Comparison of ENCODE assay signal across 8 cellular contexts in the genomic region with DNA sequence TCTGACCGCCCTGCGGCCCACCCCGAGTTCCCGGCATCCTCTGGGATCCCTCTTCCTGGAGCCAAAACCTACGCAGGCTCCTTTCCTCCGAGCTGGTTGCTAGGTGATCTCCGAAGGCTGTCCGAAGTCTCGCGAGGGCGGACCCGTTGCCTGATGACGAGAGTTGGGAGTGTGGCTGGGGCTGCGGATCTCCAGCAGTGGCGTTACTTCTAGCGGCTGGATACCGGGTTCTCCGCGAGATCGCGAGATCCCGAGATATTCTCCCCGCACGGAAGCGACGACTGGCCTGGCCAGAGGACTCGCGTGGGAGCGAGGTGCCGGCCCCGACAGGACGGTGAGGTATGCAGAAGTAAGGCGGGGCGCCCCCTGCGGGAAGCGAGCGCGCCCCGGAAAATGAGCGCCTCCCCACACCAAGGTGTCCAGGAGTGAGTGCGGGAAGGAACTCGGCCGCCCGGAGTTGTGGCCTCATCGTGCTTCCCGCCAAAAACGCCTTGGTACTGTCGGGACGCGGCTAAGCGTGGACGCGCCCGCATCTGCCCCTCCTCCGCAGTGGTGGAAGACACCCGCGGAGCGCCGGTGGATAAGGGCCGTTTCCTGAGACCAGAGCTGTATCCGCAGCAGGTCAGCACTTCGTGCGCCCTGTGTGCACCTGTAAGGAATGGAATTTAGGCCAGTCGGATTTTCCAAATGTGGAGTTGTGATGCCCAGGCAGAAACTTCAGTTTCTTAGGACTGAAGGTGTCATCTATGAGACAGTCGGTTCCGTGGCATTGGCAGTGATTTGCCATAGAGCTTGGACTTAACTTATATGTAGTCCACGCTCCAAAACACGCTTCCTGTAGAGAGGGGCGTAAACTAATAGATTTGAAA. TPM values are rescaled to one million over a fixed set of nuclear protein-coding genes. Genes with fewer than 3 reads are reported as not detected.
DNase-seq lines count a peak whose midpoint lies in the region; ATAC-seq and TF ChIP-seq lines count a peak whose summit lies in the region.

TSS of gene AGBL3 (plus strand) at position 146 of the 869 bp plus-strand sequence. CDS start 1,426 bp downstream, outside the sequence.

- no peaks in the 10 kb centered on the region for H3K27me3 Mint-ChIP-seq in naive B cell
- no peaks in the 10 kb centered on the region for H3K27me3 Mint-ChIP-seq in stimulated activated memory B cell treated with anti-CD40 and anti-IgM and Interleukin-4, amounts not matched to agents 10 μg/mL and 1 μg/mL and 100 μg/mL, for 72 hours

- peak; percentile 91 for DNase-seq in DMS79 treated with DMSO at 0.1 percent for 48 hours (lab: John Stamatoyannopoulos, UW)
- peak; percentile 42 for DNase-seq in KG1 (lab: John Stamatoyannopoulos, UW)
- peak; percentile 73 for DNase-seq in activated T-helper 1 cell treated with Interleukin-2 at 50 U/mL for 16 hours (ENCODE audit: low read depth)
- DNase-seq in fibroblast of gingiva (ENCODE audit: low read depth) = peak; percentile 96
- DNase-seq in naive B cell = peak; percentile 86

- peaks cover 0 to 5% of the 10 kb centered on the region in 2 donors for H3K36me3 Mint-ChIP-seq in naive B cell
- peaks cover 8% of the 10 kb centered on the region for H3K36me3 Mint-ChIP-seq in stimulated activated memory B cell treated with anti-CD40 and anti-IgM and Interleukin-4, amounts not matched to agents 10 μg/mL and 1 μg/mL and 100 μg/mL, for 72 hours

- peaks cover 8 to 33% (median 24%) of the 10 kb centered on the region in 3 donors for H3K4me1 Mint-ChIP-seq in naive B cell
- H3K4me1 Mint-ChIP-seq in stimulated activated memory B cell treated with anti-CD40 and anti-IgM and Interleukin-4, amounts not matched to agents 10 μg/mL and 1 μg/mL and 100 μg/mL, for 72 hours = peaks cover 27% of the 10 kb centered on the region

- peak; percentile 95 for ATAC-seq in GM21723 (IDR thresholded peaks at IDR 0.05; ENCODE audit: unreplicated experiment)
- peak; percentile 90 to 91 for ATAC-seq in naive B cell (ENCODE audit: low read depth in 2 of 2)
- ATAC-seq in stimulated activated memory B cell treated with anti-CD40 and anti-IgM and Interleukin-4, amounts not matched to agents 10 μg/mL and 1 μg/mL and 100 μg/mL, for 72 hours = peak; percentile 97

- H3K9me3 Mint-ChIP-seq in naive B cell = no peaks in the 10 kb centered on the region
- no peaks in the 10 kb centered on the region for H3K9me3 Mint-ChIP-seq in stimulated activated memory B cell treated with anti-CD40 and anti-IgM and Interleukin-4, amounts not matched to agents 10 μg/mL and 1 μg/mL and 100 μg/mL, for 72 hours

- H3K4me3 Mint-ChIP-seq in naive B cell = peak within 1 kb of the TSS; percentile 96 to 100 (median 98)
- H3K4me3 Mint-ChIP-seq in stimulated activated memory B cell treated with anti-CD40 and anti-IgM and Interleukin-4, amounts not matched to agents 10 μg/mL and 1 μg/mL and 100 μg/mL, for 72 hours = peak within 1 kb of the TSS; percentile 97

- H3K27ac Mint-ChIP-seq in naive B cell = peak within 1 kb of the TSS; percentile 81 to 99 (median 98)
- H3K27ac Mint-ChIP-seq in stimulated activated memory B cell treated with anti-CD40 and anti-IgM and Interleukin-4, amounts not matched to agents 10 μg/mL and 1 μg/mL and 100 μg/mL, for 72 hours = peak within 1 kb of the TSS; percentile 95

TF ChIP-seq in PFSK-1, 5 proteins besides CTCF, POLR2A, EP300 and RAD21:
- TF ChIP-seq REST (IDR thresholded peaks at IDR 0.05; ENCODE audit: insufficient read depth in 1 of 2, low read depth in 2 of 2, low read length in 2 of 2) (0 out of 4 replicates have a peak, but pooled peaks of 1 of the 2 experiments have one; percentile 12), POLR2AphosphoS5 (IDR thresholded peaks at IDR 0.05; ENCODE audit: low read depth, low read length) (peak; percentile 86), FOXP2 (optimal IDR thresholded peaks at IDR 0.05; ENCODE audit: borderline replicate concordance, extremely low read depth, extremely low read length, insufficient read depth) (peak; percentile 22), TAF1 (IDR thresholded peaks at IDR 0.05; ENCODE audit: borderline replicate concordance, insufficient read depth, low read length) (peak; percentile 74; the same call in 1 of the 2 replicates), SIN3A (IDR thresholded peaks at IDR 0.05; ENCODE audit: borderline replicate concordance, insufficient read depth, low read length) (0 out of 2 replicates have a peak, but pooled peaks have one; percentile 24)

RNA-seq across cellular contexts. Expression of gene AGBL3, which starts in this region (rescaled TPM):
- 0.79 TPM for polyA plus RNA-seq in PFSK-1 (2012; ENCODE audit: insufficient read length, low read depth)
- 1 to 10 TPM in 2 of 6 donors, under 1 TPM in 2, not detected in 2; 0.65 to 1.5 (median 1.1) TPM for polyA plus RNA-seq in naive B cell (ENCODE audit: low read depth in 6 of 6)

Comparison
In these comparisons a context has a peak if more than half of its experiments do, and no peak if none do; other contexts are left out.
1. Peak in every context shown above with its lines: DNase-seq and ATAC-seq.
2. DNase-seq: peak in every context shown above with its lines; median percentile 96 in fibroblast of gingiva; 91 in DMS79 treated with DMSO at 0.1 percent for 48 hours; 86 in naive B cell; 73 in activated T-helper 1 cell treated with Interleukin-2 at 50 U/mL for 16 hours; 42 in KG1.